15 cellular contexts compared by ENCODE assay signal in genomic region chr5:40518511-40518917, GRCh38.
DNase-seq lines count a peak whose midpoint lies in the region; ATAC-seq and TF ChIP-seq lines count a peak whose summit lies in the region.
"Had no signal": no experiment of that assay in that cellular context is flagged by ENCODE, and none has a peak within 500 bp of the region (broad histone marks: within the 10 kb centered on the region; RNA-seq: fewer than 3 reads in every experiment).

No MANE protein-coding gene starts in this region.

- H3K4me2 ChIP-seq in GM23248 (ENCODE audit: unreplicated experiment), result no peak overlapping the region
- H3K4me2 ChIP-seq in mesendoderm (ENCODE audit: low read length), result no peak overlapping the region

- no peak overlapping the region for H2BK5ac ChIP-seq in mesendoderm (ENCODE audit: low read length)

- H4K5ac ChIP-seq in mesendoderm (ENCODE audit: low read length), result no peak overlapping the region

- no peaks in the 10 kb centered on the region for H4K20me1 ChIP-seq in GM23248 (ENCODE audit: insufficient read depth)

- H3K23ac ChIP-seq in mesendoderm (ENCODE audit: low read length), result no peak overlapping the region

- no peak overlapping the region for H2AFZ ChIP-seq in GM23248

- H4K8ac ChIP-seq in mesendoderm (ENCODE audit: low read depth, low read length), result no peak overlapping the region

- no peaks in the 10 kb centered on the region for H3K36me3 ChIP-seq in GM23248 (ENCODE audit: low read depth)
- H3K36me3 ChIP-seq in RWPE2 (ENCODE audit: low read depth), result no peaks in the 10 kb centered on the region
- H3K36me3 ChIP-seq in spleen, result no peaks in the 10 kb centered on the region
- no peaks in the 10 kb centered on the region for H3K36me3 ChIP-seq in mesendoderm (ENCODE audit: control insufficient read depth, insufficient read depth, low read length)
- H3K36me3 ChIP-seq: right atrium auricular region, thyroid gland had no signal

- no peak for TF ChIP-seq POLR2A in spleen (IDR thresholded peaks at IDR 0.05)

- H2AK5ac ChIP-seq in mesendoderm (ENCODE audit: low read length), result no peak overlapping the region

- H3K9me3 ChIP-seq in GM23248 (ENCODE audit: low read depth) (no peaks in the 10 kb centered on the region), RWPE2 (ENCODE audit: severe bottlenecking) (no peaks in the 10 kb centered on the region), spleen (no peaks in the 10 kb centered on the region)
- H3K9me3 ChIP-seq: thyroid gland had no signal

- no peak overlapping the region for H3K4me3 ChIP-seq in GM23248
- H3K4me3 ChIP-seq in RWPE2 (ENCODE audit: severe bottlenecking), result no peak overlapping the region
- H3K4me3 ChIP-seq in spleen, result no peak overlapping the region
- no peak overlapping the region for H3K4me3 ChIP-seq in mesendoderm (ENCODE audit: low read length)
- H3K4me3 ChIP-seq: coronary artery, right atrium auricular region, thyroid gland had no signal

- H3K9me2 ChIP-seq in GM23248 (ENCODE audit: insufficient read depth), result peaks cover 3% of the 10 kb centered on the region

- H3K79me1 ChIP-seq in mesendoderm (ENCODE audit: low read length), result no peaks in the 10 kb centered on the region

- H3K56ac ChIP-seq in mesendoderm (ENCODE audit: low read length), result no peak overlapping the region

- no peak overlapping the region for H3K4ac ChIP-seq in mesendoderm (ENCODE audit: low read depth, low read length)

- peak; percentile 100 for ATAC-seq in RWPE2 (ENCODE audit: low read depth)

- 67 to 74% methylated on average over 4 of the region's 4 CpGs for WGBS in GM23248 (ENCODE audit: low coverage in 1 of 2, low lambda C conversion rate in 2 of 2, missing lambda C conversion rate in 2 of 2), 2 experiments
- WGBS in spleen, 5 donors, result 88 to 92% (median 91%) methylated on average over 4 of the region's 4 CpGs
- WGBS in mesendoderm (ENCODE audit: extremely low coverage, insufficient coverage, low lambda C conversion rate), result no CpG with 5 or more reads among the region's 4 CpGs

- H3K9ac ChIP-seq in GM23248 (no peak overlapping the region), mesendoderm (ENCODE audit: low read length) (no peak overlapping the region)

- H2BK120ac ChIP-seq in mesendoderm (ENCODE audit: low read depth, low read length), result no peak overlapping the region

- H3K79me2 ChIP-seq in GM23248 (ENCODE audit: insufficient read depth) (no peaks in the 10 kb centered on the region), mesendoderm (ENCODE audit: control insufficient read depth, insufficient read depth, low read length) (no peaks in the 10 kb centered on the region)

- intact Hi-C loops in spleen (cut with DNase I; ENCODE audit: low total_unique reads), result no loop called here

- TF ChIP-seq CTCF in RWPE2 (IDR thresholded peaks at IDR 0.05; ENCODE audit: poor library complexity, severe bottlenecking) (peak; percentile 26), spleen (IDR thresholded peaks at IDR 0.05 in 8 of 11, conservative IDR thresholded peaks at IDR 0.05 in 3 of 11) (no peak)

- no peak overlapping the region for H2BK15ac ChIP-seq in mesendoderm (replicated peaks; ENCODE audit: low read depth)

- H3K4me1 ChIP-seq in GM23248 (ENCODE audit: insufficient read depth) (no peaks in the 10 kb centered on the region), RWPE2 (ENCODE audit: insufficient read depth, poor library complexity, severe bottlenecking) (peaks cover 12% of the 10 kb centered on the region), spleen (peaks cover 0 to 21% (median 1%) of the 10 kb centered on the region in 6 donors), mesendoderm (ENCODE audit: control insufficient read depth, low read depth, low read length) (no peaks in the 10 kb centered on the region)
- H3K4me1 ChIP-seq: right atrium auricular region, thyroid gland had no signal

- DNase-seq in AG08396 (ENCODE audit: low spot score) (peak; percentile 23), GM23248 (peak; percentile 47), RWPE2 (ENCODE audit: low spot score) (peak; percentile 97), glomerular visceral epithelial cell (ENCODE audit: extremely low spot score) (peak; percentile 21), spleen (no peak), DMS 273 treated with DMSO at 0.1 percent for 48 hours (lab: John Stamatoyannopoulos, UW) (no peak), mesendoderm (no peak)
- no peak for DNase-seq in central memory CD4-positive, alpha-beta T cell
- DNase-seq: activated effector memory CD4-positive, alpha-beta T cell treated with Interleukin-2 at 50 U/mL for 16 hours; GOT3; immature natural killer cell; NCI-H524 treated with DMSO at 0.1 percent for 48 hours; thyroid gland had no signal

- no peaks in the 10 kb centered on the region for H3F3A ChIP-seq in GM23248 (ENCODE audit: insufficient read depth)

- H3K27me3 ChIP-seq in GM23248 (replicated peaks; ENCODE audit: insufficient read depth), result no peaks in the 10 kb centered on the region
- H3K27me3 ChIP-seq in RWPE2 (ENCODE audit: insufficient read depth, poor library complexity, severe bottlenecking), result no peaks in the 10 kb centered on the region
- H3K27me3 ChIP-seq in spleen (replicated peaks in 1 of 7), result no peaks in the 10 kb centered on the region
- no peaks in the 10 kb centered on the region for H3K27me3 ChIP-seq in mesendoderm (ENCODE audit: insufficient read depth, low read length, poor library complexity)
- H3K27me3 ChIP-seq: right atrium auricular region, thyroid gland had no signal

- in situ Hi-C loops in GM23248 (cut with MboI), result no loop called here

- H3K18ac ChIP-seq in mesendoderm (ENCODE audit: low read length), result no peak overlapping the region

- H3K27ac ChIP-seq in GM23248, result no peak overlapping the region
- peak overlapping the region; percentile 82 for H3K27ac ChIP-seq in RWPE2 (ENCODE audit: poor library complexity, severe bottlenecking)
- no peak overlapping the region for H3K27ac ChIP-seq in spleen
- no peak overlapping the region for H3K27ac ChIP-seq in mesendoderm (ENCODE audit: low read depth, low read length)
- H3K27ac ChIP-seq: coronary artery, right atrium auricular region, thyroid gland had no signal

Comparison
In these comparisons a context has a peak if more than half of its experiments do, and no peak if none do; other contexts are left out.
1. DNase-seq: peak in AG08396 (single experiment), GM23248 (single experiment), RWPE2 (single experiment) and glomerular visceral epithelial cell (single experiment); none in spleen (single experiment), DMS 273 treated with DMSO at 0.1 percent for 48 hours (single experiment), mesendoderm (single experiment) and central memory CD4-positive, alpha-beta T cell (single experiment).